ENCODE assay signal across 7 cellular contexts in genomic region chr4:145784036-145784435, GRCh38.
"Had no signal": no experiment of that assay in that cellular context is flagged by ENCODE, and none has a peak within 500 bp of the region (broad histone marks: within the 10 kb centered on the region; RNA-seq: fewer than 3 reads in every experiment).

No MANE protein-coding gene starts in this region.

- DNase-seq: activated CD8-positive, alpha-beta memory T cell treated with anti-CD3 and anti-CD28 coated beads, Interleukin-2, amount 50 U/mL, for 48 hours; aorta; endodermal cell; kidney; SJCRH30; stomach had no signal

- H3K4me1 Mint-ChIP-seq: endodermal cell had no signal

- H3K4me3 Mint-ChIP-seq: endodermal cell, neural progenitor cell had no signal

- H3K27ac Mint-ChIP-seq: endodermal cell, neural progenitor cell had no signal
